In the genomic region with DNA sequence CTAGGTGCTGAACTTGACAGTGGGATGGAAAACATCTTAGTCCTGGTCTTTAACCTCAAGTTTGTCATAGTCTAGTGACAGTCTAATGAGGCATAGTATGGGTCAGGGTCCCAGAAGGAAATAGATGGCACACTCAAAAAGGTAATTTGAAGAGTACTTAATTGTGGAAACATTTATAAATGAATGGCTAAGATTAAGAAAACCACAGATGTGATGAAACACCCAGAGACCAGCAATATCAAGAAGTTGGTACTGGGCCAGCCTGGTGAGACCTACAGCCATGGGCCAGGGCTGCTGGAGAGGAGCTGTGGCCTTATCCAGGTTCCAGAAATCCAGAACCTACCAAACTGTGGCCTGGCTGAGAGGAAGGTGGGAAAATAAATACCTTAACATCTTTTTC, we compare ENCODE assay signal across 16 cellular contexts.
A peak's percentile ranks its signal among the peaks of the same experiment; 100 is the strongest.
DNase-seq lines count a peak whose midpoint lies in the region; ATAC-seq and TF ChIP-seq lines count a peak whose summit lies in the region.
"Had no signal": no experiment of that assay in that cellular context is flagged by ENCODE, and none has a peak within 500 bp of the region (broad histone marks: within the 10 kb centered on the region; RNA-seq: fewer than 3 reads in every experiment).

No MANE protein-coding gene starts in this region.

- DNase-seq in DMS79 (lab: John Stamatoyannopoulos, UW) (peak; percentile 3), NB4 (ENCODE audit: low read depth) (peak; percentile 48), cardiac fibroblast (ENCODE audit: low read depth in 2 of 2) (peak; percentile 7 to 21), kidney epithelial cell (ENCODE audit: low read depth) (peak; percentile 4), neuronal stem cell (ENCODE audit: low spot score) (no peak), medulla oblongata (ENCODE audit: extremely low spot score) (no peak)
- no peak for DNase-seq in activated CD4-positive, alpha-beta T cell treated with anti-CD3 and anti-CD28 coated beads for 4 hours
- DNase-seq: Calu3; CD4-positive, alpha-beta memory T cell; IMR-90; NCI-H1105 treated with DMSO at 0.1 percent for 48 hours; NCI-H1694; NCI-H510A treated with DMSO at 0.1 percent for 48 hours; NCI-H774 had no signal

- H2BK15ac ChIP-seq in neuronal stem cell (ENCODE audit: low read length), result no peak overlapping the region

- no peak overlapping the region for H2BK120ac ChIP-seq in neuronal stem cell (ENCODE audit: low read depth, low read length)

- H2BK12ac ChIP-seq in neuronal stem cell (ENCODE audit: low read length), result no peak overlapping the region

- H3K4me3 ChIP-seq in NB4 (ENCODE audit: low read depth, low read length) (no peak overlapping the region), cardiac fibroblast (replicated peaks in 1 of 2; ENCODE audit: low read depth in 2 of 2, low read length in 2 of 2) (no peak overlapping the region), kidney epithelial cell (ENCODE audit: low read depth, low read length) (no peak overlapping the region), neuronal stem cell (ENCODE audit: low read length in 2 of 2) (no peak overlapping the region)
- H3K4me3 ChIP-seq: BLaER1 had no signal

- H3K14ac ChIP-seq in neuronal stem cell (ENCODE audit: low read length), result no peak overlapping the region

- no peak for TF ChIP-seq CTCF in NB4 (IDR thresholded peaks at IDR 0.05; ENCODE audit: low read depth, low read length)
- TF ChIP-seq CTCF in cardiac fibroblast (IDR thresholded peaks at IDR 0.05; ENCODE audit: low read depth, low read length), result no peak
- TF ChIP-seq CTCF in kidney epithelial cell (IDR thresholded peaks at IDR 0.05; ENCODE audit: insufficient read depth, low read length, poor library complexity, severe bottlenecking), result no peak

- no peak for TF ChIP-seq POLR2A in NB4 (IDR thresholded peaks at IDR 0.05; ENCODE audit: extremely low read depth, insufficient read length)

- H2AFZ ChIP-seq in neuronal stem cell (ENCODE audit: low read length), result no peak overlapping the region

- H3K9me3 ChIP-seq in neuronal stem cell (replicated peaks in 1 of 2; ENCODE audit: control insufficient read depth in 2 of 2, insufficient read depth in 1 of 2, low read depth in 1 of 2, low read length in 2 of 2), result no peaks in the 10 kb centered on the region
- H3K9me3 ChIP-seq: BLaER1 had no signal

- no peak overlapping the region for H3K9ac ChIP-seq in neuronal stem cell (ENCODE audit: low read depth, low read length, poor library complexity)
- H3K9ac ChIP-seq: BLaER1 had no signal

- H3K4me2 ChIP-seq in neuronal stem cell (ENCODE audit: insufficient read depth, low read length, poor library complexity, severe bottlenecking), result no peak overlapping the region
- H3K4me2 ChIP-seq: BLaER1 had no signal

- H4K91ac ChIP-seq in neuronal stem cell (ENCODE audit: low read depth, low read length, poor library complexity), result no peak overlapping the region

- no peak overlapping the region for H2BK5ac ChIP-seq in neuronal stem cell (ENCODE audit: low read length)

- H3K27ac ChIP-seq in neuronal stem cell (replicated peaks; ENCODE audit: low read length), result no peak overlapping the region
- H3K27ac ChIP-seq: BLaER1 had no signal

- H3K27me3 ChIP-seq in kidney epithelial cell (ENCODE audit: control insufficient read depth, insufficient read depth, low read length) (no peaks in the 10 kb centered on the region), neuronal stem cell (ENCODE audit: control insufficient read depth in 3 of 3, insufficient read depth in 3 of 3, low read depth in 1 of 3, low read length in 3 of 3) (peaks cover 0 to 4% (median 0%) of the 10 kb centered on the region in 3 experiments)
- H3K27me3 ChIP-seq: BLaER1 had no signal

- no peaks in the 10 kb centered on the region for H3K79me1 ChIP-seq in neuronal stem cell (ENCODE audit: low read depth, low read length)

- H2AK5ac ChIP-seq in neuronal stem cell (ENCODE audit: low read depth, low read length), result no peak overlapping the region

- no peak overlapping the region for H3K23ac ChIP-seq in neuronal stem cell (ENCODE audit: low read depth, low read length, poor library complexity)

- H3K4me1 ChIP-seq in neuronal stem cell (ENCODE audit: control insufficient read depth in 2 of 2, insufficient read depth in 1 of 2, low read depth in 1 of 2, low read length in 2 of 2), result peaks cover under 1 to 4% of the 10 kb centered on the region in 2 donors
- H3K4me1 ChIP-seq: BLaER1 had no signal

- H3K4ac ChIP-seq in neuronal stem cell (ENCODE audit: low read length), result no peak overlapping the region

- no peak overlapping the region for H4K8ac ChIP-seq in neuronal stem cell (ENCODE audit: low read depth, low read length)

- H3K18ac ChIP-seq in neuronal stem cell (ENCODE audit: low read length), result no peak overlapping the region

- H3K36me3 ChIP-seq in kidney epithelial cell (ENCODE audit: control insufficient read depth, insufficient read depth, low read length) (no peaks in the 10 kb centered on the region), neuronal stem cell (replicated peaks in 1 of 2; ENCODE audit: control insufficient read depth in 2 of 2, insufficient read depth in 2 of 2, low read length in 2 of 2) (no peaks in the 10 kb centered on the region)
- H3K36me3 ChIP-seq: BLaER1 had no signal

- no peak for ATAC-seq in HG02885 (IDR thresholded peaks at IDR 0.05; ENCODE audit: poor library complexity, unreplicated experiment)

Comparison
In these comparisons a context has a peak if more than half of its experiments do, and no peak if none do; other contexts are left out.
1. DNase-seq: peak in DMS79 (single experiment), NB4 (single experiment), cardiac fibroblast (2 of 2) and kidney epithelial cell (single experiment); none in neuronal stem cell (single experiment), activated CD4-positive, alpha-beta T cell treated with anti-CD3 and anti-CD28 coated beads for 4 hours (0 of 2) and medulla oblongata (single experiment).